1 cellular context compared by ENCODE assay signal in the genomic region with DNA sequence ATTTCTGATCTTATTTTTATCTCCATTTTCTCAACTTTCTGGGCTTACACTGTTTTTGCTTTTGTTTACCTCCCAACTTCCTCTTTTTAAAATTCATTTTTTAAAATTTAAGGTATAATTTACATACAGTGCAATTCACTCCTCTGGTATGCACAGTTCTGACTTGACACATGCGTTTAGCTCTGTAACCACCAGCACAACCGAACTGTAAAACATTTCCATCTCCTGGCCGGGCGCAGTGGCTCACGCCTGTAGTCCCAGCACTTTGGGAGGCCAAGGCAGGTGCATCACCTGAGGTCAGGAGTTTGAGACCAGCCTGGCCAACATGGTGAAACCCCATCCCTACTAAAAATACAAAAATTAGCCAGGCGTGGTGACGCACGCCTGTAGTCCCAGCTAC.
TF ChIP-seq lines count a peak whose summit lies in the region.

No MANE protein-coding gene starts in this region.

TF ChIP-seq in GM12878, 131 proteins besides CTCF, POLR2A, EP300 and RAD21:
- 0 out of 4 replicates have a peak, but pooled peaks of 1 of the 2 experiments have one; percentile 36 for TF ChIP-seq IKZF2 (IDR thresholded peaks at IDR 0.05)
- TF ChIP-seq RUNX3 (IDR thresholded peaks at IDR 0.05; ENCODE audit: low read length): 0 out of 2 replicates have a peak, but pooled peaks have one; percentile 3
- TF ChIP-seq BHLHE40 (IDR thresholded peaks at IDR 0.05; ENCODE audit: borderline replicate concordance in 1 of 2, low read depth in 2 of 2, low read length in 1 of 2): peak; percentile 7 to 58; a peak in 2 of 4 replicates
